ENCODE assay signal across 8 cellular contexts in genomic region chr7:66825538-66825937, GRCh38.
A peak's percentile ranks its signal among the peaks of the same experiment; 100 is the strongest.
DNase-seq lines count a peak whose midpoint lies in the region; ATAC-seq, FAIRE-seq and TF ChIP-seq lines count a peak whose summit lies in the region.
"Not testable (repeated sequence)": the region's sequence is repeated elsewhere in the genome, so short reads cannot be mapped to it uniquely, and the experiment has no call there.

No MANE protein-coding gene starts in this region.

- not testable (repeated sequence) for H4K8ac ChIP-seq in H1 (ENCODE audit: extremely low read depth, insufficient read depth, low read length)

- not testable (repeated sequence) for H3K9ac ChIP-seq in H1 (replicated peaks in 1 of 4; ENCODE audit: extremely low read depth in 1 of 4, low read depth in 3 of 4, low read length in 3 of 4)

- peak; percentile 61 to 66 for TF ChIP-seq RAD21 in H1 (IDR thresholded peaks at IDR 0.05 in 1 of 2, conservative IDR thresholded peaks at IDR 0.05 in 1 of 2; ENCODE audit: low read depth in 2 of 2, low read length in 2 of 2)

- H3K79me2 ChIP-seq in H1 (ENCODE audit: control insufficient read depth in 1 of 2, insufficient read depth in 2 of 2, low read length in 2 of 2) = not testable (repeated sequence)

- H3K23ac ChIP-seq in H1 (ENCODE audit: insufficient read length) = not testable (repeated sequence)

- not testable (repeated sequence) for H3K27ac ChIP-seq in H1 (ENCODE audit: low read depth, low read length)

- not testable (repeated sequence) for H3K9me3 ChIP-seq in BE2C; H1 (ENCODE audit: insufficient read depth in 2 of 2, low read depth in 1 of 2, low read length in 1 of 2)

- POLR2A ChIA-PET in H1 (lab: Charles Lee; ENCODE audit: partially characterized antibody) = not testable (repeated sequence)

- CTCF ChIA-PET in H1 (lab: Charles Lee; ENCODE audit: partially characterized antibody) = interaction anchor here (1.3 to 4.6 kb wide), 5 partner anchors 9 to 77 kb away, joined by 3 to 21 read pairs (median 5); no protein-coding TSS in a partner anchor

- H3K4me3 ChIP-seq in BE2C (ENCODE audit: low read depth, low read length); H7 (ENCODE audit: insufficient read depth, low read depth, low read length); H1 (ENCODE audit: extremely low read depth in 1 of 4, insufficient read depth in 2 of 4, low read depth in 3 of 4, low read length in 4 of 4): not testable (repeated sequence)

- H3K79me1 ChIP-seq in H1 (ENCODE audit: low read depth, low read length) = not testable (repeated sequence)

- not testable (repeated sequence) for TF ChIP-seq EP300 in H1 (IDR thresholded peaks at IDR 0.05; ENCODE audit: borderline replicate concordance in 1 of 2, low read depth in 2 of 2, low read length in 2 of 2)

- intact Hi-C loops in left colon (cut with DNase I, micrococcal nuclease) = not testable (repeated sequence)

- peak; percentile 95 for FAIRE-seq in H1 (lab: Jason Lieb, UNC)

- not testable (repeated sequence) for H2BK12ac ChIP-seq in H1 (ENCODE audit: low read depth, low read length)

- H3K18ac ChIP-seq in H1 (ENCODE audit: extremely low read depth, low read length) = not testable (repeated sequence)

- peak; percentile 52 for ATAC-seq in left colon

- not testable (repeated sequence) for H2BK15ac ChIP-seq in H1 (ENCODE audit: low read length)

- not testable (repeated sequence) for H2AFZ ChIP-seq in H1 (ENCODE audit: low read length)

- H2BK20ac ChIP-seq in H1 (ENCODE audit: low read length) = not testable (repeated sequence)

- not testable (repeated sequence) for H3K14ac ChIP-seq in H1 (ENCODE audit: insufficient read length)

- not testable (repeated sequence) for H3K56ac ChIP-seq in H1 (replicated peaks; ENCODE audit: insufficient read length, low read depth, low read length)

- not testable (repeated sequence) for H2BK120ac ChIP-seq in H1 (replicated peaks; ENCODE audit: low read depth, low read length)

- DNase-seq in BE2C (peak; percentile 31), H7 (peak; percentile 59), NCI-H146 treated with DMSO at 0.1 percent for 48 hours (lab: John Stamatoyannopoulos, UW; ENCODE audit: unreplicated experiment) (peak; percentile 4), SIG-M5 (lab: John Stamatoyannopoulos, UW) (peak; percentile 16), H1 (ENCODE audit: low read depth in 1 of 2, low spot score in 2 of 2) (peak in 1 of 2 experiments; percentile 72), left colon (peak in 1 of 2 donors; percentile 33)
- DNase-seq in activated CD8-positive, alpha-beta memory T cell treated with anti-CD3 and anti-CD28 coated beads, Interleukin-2, amount 50 U/mL, for 4 hours = peak; percentile 28
- DNase-seq in stimulated activated CD4-positive, alpha-beta T cell treated with anti-CD3 and anti-CD28 coated beads, Interleukin-1b, Interleukin-23, amount 100 ng/mL, for 48 hours = peak; percentile 59

- 30% methylated on average over 2 of the region's 2 CpGs; no CpG with 5 or more reads in 1 of the 2 experiments for WGBS in H1 (ENCODE audit: extremely low coverage in 1 of 2, insufficient coverage in 1 of 2, insufficient read length in 1 of 2, insufficient replicate concordance in 2 of 2, low coverage in 1 of 2, low lambda C conversion rate in 2 of 2, missing lambda C conversion rate in 1 of 2), 2 experiments

- not testable (repeated sequence) for H3K23me2 ChIP-seq in H1 (ENCODE audit: low read depth, low read length)

- not testable (repeated sequence) for H4K91ac ChIP-seq in H1 (replicated peaks; ENCODE audit: insufficient read length, low read length)

- H4K5ac ChIP-seq in H1 (ENCODE audit: insufficient read length, low read depth, low read length) = not testable (repeated sequence)

- peak; percentile 41 for TF ChIP-seq CTCF in BE2C (IDR thresholded peaks at IDR 0.05; ENCODE audit: low read depth, low read length)
- TF ChIP-seq CTCF in H1 (IDR thresholded peaks at IDR 0.05; ENCODE audit: control extremely low read depth in 1 of 3, insufficient read depth in 1 of 3, low read depth in 1 of 3, low read length in 3 of 3) = peak; percentile 45 to 53 (median 48)

- not testable (repeated sequence) for H4K20me1 ChIP-seq in H1 (replicated peaks in 1 of 2; ENCODE audit: control insufficient read depth in 1 of 2, insufficient read depth in 2 of 2, low read length in 2 of 2)

- H3K4ac ChIP-seq in H1 (replicated peaks; ENCODE audit: insufficient read length, low read depth, low read length) = not testable (repeated sequence)

- H3K4me2 ChIP-seq in H1 (ENCODE audit: insufficient read depth in 1 of 2, low read depth in 2 of 2, low read length in 2 of 2) = not testable (repeated sequence)

- H3K27me3 ChIP-seq in BE2C; H7 (ENCODE audit: control insufficient read depth, insufficient read depth, low read length); H1 (replicated peaks in 1 of 4; ENCODE audit: control insufficient read depth in 3 of 4, extremely low read depth in 1 of 4, insufficient read depth in 3 of 4, low read length in 3 of 4): not testable (repeated sequence)

- not testable (repeated sequence) for H2BK5ac ChIP-seq in H1 (ENCODE audit: low read depth, low read length)

- not testable (repeated sequence) for H2AK5ac ChIP-seq in H1 (ENCODE audit: low read depth, low read length)

- not testable (repeated sequence) for H3K4me1 ChIP-seq in BE2C; H1 (replicated peaks in 1 of 4; ENCODE audit: control insufficient read depth in 3 of 4, insufficient read depth in 4 of 4, low read length in 3 of 4)

- TF ChIP-seq POLR2A in H1 (IDR thresholded peaks at IDR 0.05; ENCODE audit: control extremely low read depth in 1 of 2, low read depth in 2 of 2, low read length in 2 of 2) = not testable (repeated sequence)

- H3K36me3 ChIP-seq in BE2C; H7 (replicated peaks; ENCODE audit: control insufficient read depth, insufficient read depth, low read length); H1 (ENCODE audit: control insufficient read depth in 2 of 4, insufficient read depth in 4 of 4, low read length in 3 of 4): not testable (repeated sequence)
